Comparison of ENCODE assay signal across 23 cellular contexts in the genomic region with DNA sequence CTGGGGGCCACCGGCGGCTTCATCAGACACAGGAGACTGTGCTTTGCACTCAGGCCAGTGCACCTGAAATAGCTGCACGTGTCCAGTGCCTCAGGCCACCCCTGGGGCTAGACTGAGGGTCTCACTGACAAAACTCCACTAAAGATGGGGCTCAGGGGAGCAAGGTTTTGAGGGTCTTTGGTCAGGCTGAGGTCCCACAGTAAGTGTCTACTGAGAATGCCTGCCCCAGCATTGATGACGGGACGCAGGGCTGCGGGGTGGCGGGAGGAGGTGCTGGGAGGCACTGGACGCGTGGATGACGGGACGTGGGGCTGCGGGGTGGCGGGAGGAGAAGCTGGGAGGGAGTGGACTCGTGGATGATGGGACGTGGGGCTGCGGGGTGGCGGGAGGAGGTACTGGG. TPM values are rescaled to one million over a fixed set of nuclear protein-coding genes. Genes with fewer than 3 reads are reported as not detected.
"Had no signal": no experiment of that assay in that cellular context is flagged by ENCODE, and none has a peak within 500 bp of the region (broad histone marks: within the 10 kb centered on the region; RNA-seq: fewer than 3 reads in every experiment).

No MANE protein-coding gene starts in this region.

- H3K27ac ChIP-seq: SJSA1, SK-N-MC had no signal

- H3K4me3 ChIP-seq: SJSA1, SK-N-MC had no signal

- H3K4me1 ChIP-seq: SJSA1 had no signal

- H3K36me3 ChIP-seq: SJSA1 had no signal

- H3K9me3 ChIP-seq: SJSA1 had no signal

- DNase-seq: KBM-7, NCI-H1092, NCI-H1105 treated with DMSO at 0.1 percent for 48 hours, NCI-H1417 treated with DMSO at 0.1 percent for 48 hours, NCI-H146, NCI-H187, NCI-H2029, NCI-H2081 treated with DMSO at 0.1 percent for 48 hours, NCI-H2171, NCI-H226, NCI-H446, NCI-H510A, NCI-H524 treated with DMSO at 0.1 percent for 48 hours, NCI-H69, NCI-H774, Right ventricle myocardium superior, RPMI8226, SIG-M5 had no signal

RNA-seq across cellular contexts. Expression of a gene that starts 6.6 kb away (rescaled TPM):
- total RNA-seq: HT-29, LHCN-M2, MCF 10A, Right ventricle myocardium superior, SJSA1 had no signal
